Comparison of ENCODE assay signal across 12 cellular contexts in genomic region chr7:130957722-130958360, GRCh38.
DNase-seq lines count a peak whose midpoint lies in the region; ATAC-seq and TF ChIP-seq lines count a peak whose summit lies in the region.
"Had no signal": no experiment of that assay in that cellular context is flagged by ENCODE, and none has a peak within 500 bp of the region (broad histone marks: within the 10 kb centered on the region; RNA-seq: fewer than 3 reads in every experiment).

No MANE protein-coding gene starts in this region.

- no peak for TF ChIP-seq CTCF in HCT116 (IDR thresholded peaks at IDR 0.05 in 2 of 3, conservative IDR thresholded peaks at IDR 0.05 in 1 of 3; ENCODE audit: borderline replicate concordance in 1 of 3, insufficient read depth in 1 of 3, low read depth in 2 of 3, low read length in 2 of 3)

- no peak for DNase-seq in activated CD8-positive, alpha-beta memory T cell treated with anti-CD3 and anti-CD28 coated beads, Interleukin-2, amount 10 ng/mL, durations not matched to agents 7 days and 5 days
- no peak for DNase-seq in activated CD8-positive, alpha-beta memory T cell treated with anti-CD3 and anti-CD28 coated beads, Interleukin-2, amount 50 U/mL, for 48 hours
- no peak for DNase-seq in HCT116 (ENCODE audit: low read depth, low spot score)
- no peak for DNase-seq in activated CD8-positive, alpha-beta T cell treated with anti-CD3 and anti-CD28 coated beads, Interleukin-2, amount 10 ng/mL, durations not matched to agents 7 days and 5 days
- DNase-seq in effector CD4-positive, alpha-beta T cell = no peak
- no peak for DNase-seq in SW 1271 (lab: John Stamatoyannopoulos, UW)
- DNase-seq: caudate nucleus, left ventricle myocardium superior, NCI-H1105 treated with DMSO at 0.1 percent for 48 hours had no signal

- peaks cover 21 to 45% of the 10 kb centered on the region in 2 experiments for H3K36me3 ChIP-seq in HCT116 (ENCODE audit: control insufficient read depth in 1 of 2, insufficient read depth in 2 of 2, low read length in 2 of 2)
- H3K36me3 ChIP-seq: neural progenitor cell had no signal

- no peaks in the 10 kb centered on the region for H3K9me2 ChIP-seq in HCT116 (ENCODE audit: insufficient read depth)

- H3K9me3 Mint-ChIP-seq in activated CD8-positive, alpha-beta memory T cell treated with anti-CD3 and anti-CD28 coated beads, Interleukin-2, amount 10 ng/mL, durations not matched to agents 7 days and 5 days (ENCODE audit: low read depth) = no peaks in the 10 kb centered on the region
- H3K9me3 Mint-ChIP-seq in activated CD8-positive, alpha-beta T cell treated with anti-CD3 and anti-CD28 coated beads, Interleukin-2, amount 10 ng/mL, durations not matched to agents 7 days and 5 days (ENCODE audit: insufficient read depth) = no peaks in the 10 kb centered on the region
- H3K9me3 Mint-ChIP-seq: neural progenitor cell had no signal

- no peaks in the 10 kb centered on the region for H3K27me3 Mint-ChIP-seq in activated CD8-positive, alpha-beta memory T cell treated with anti-CD3 and anti-CD28 coated beads, Interleukin-2, amount 10 ng/mL, durations not matched to agents 7 days and 5 days
- H3K27me3 Mint-ChIP-seq in activated CD8-positive, alpha-beta T cell treated with anti-CD3 and anti-CD28 coated beads, Interleukin-2, amount 10 ng/mL, durations not matched to agents 7 days and 5 days (ENCODE audit: low read depth) = no peaks in the 10 kb centered on the region

- H3K27me3 ChIP-seq in HCT116 (ENCODE audit: insufficient read depth, low read length) = no peaks in the 10 kb centered on the region
- H3K27me3 ChIP-seq: neural progenitor cell had no signal

- ATAC-seq in activated CD8-positive, alpha-beta memory T cell treated with anti-CD3 and anti-CD28 coated beads, Interleukin-2, amount 10 ng/mL, durations not matched to agents 7 days and 5 days = no peak
- ATAC-seq in HCT116 (no peak), HG02840 (IDR thresholded peaks at IDR 0.05; ENCODE audit: low FRiP score, unreplicated experiment) (no peak)
- ATAC-seq in activated CD8-positive, alpha-beta T cell treated with anti-CD3 and anti-CD28 coated beads, Interleukin-2, amount 10 ng/mL, durations not matched to agents 7 days and 5 days = no peak
- ATAC-seq: left ventricle myocardium superior had no signal

- POLR2A ChIA-PET in HCT116 (lab: Charles Lee) = interaction anchor here (0.9 to 4.1 kb wide), 3 partner anchors 10 to 55 kb away, joined by 3 to 21 read pairs (median 3); no protein-coding TSS in a partner anchor
- POLR2A ChIA-PET in activated CD8-positive, alpha-beta T cell treated with anti-CD3 and anti-CD28 coated beads, Interleukin-2, amount 10 ng/mL, durations not matched to agents 7 days and 5 days (lab: Charles Lee) = interaction anchor here (0.6 to 7.7 kb wide), 14 partner anchors 11 to 481 kb away, joined by 3 to 105 read pairs (median 5); no protein-coding TSS in a partner anchor

- H3K9ac ChIP-seq in HCT116 (ENCODE audit: low read length) = peak overlapping the region; percentile 86; the same call in 1 of the 2 replicates
- H3K9ac ChIP-seq: neural progenitor cell had no signal

- no peak overlapping the region for H2AFZ ChIP-seq in HCT116 (ENCODE audit: low read depth, low read length, poor library complexity, severe bottlenecking)
- H2AFZ ChIP-seq: neural progenitor cell had no signal

- RAD21 ChIA-PET in HCT116 (lab: Charles Lee; ENCODE audit: low non-redundant PET in 1 of 2, low total read pairs in 2 of 2, uncharacterized antibody in 2 of 2, unreplicated experiment in 2 of 2) = no interaction called here

- no peaks in the 10 kb centered on the region for H4K20me1 ChIP-seq in HCT116 (ENCODE audit: insufficient read depth)

- CTCF ChIA-PET in activated CD8-positive, alpha-beta memory T cell treated with anti-CD3 and anti-CD28 coated beads, Interleukin-2, amount 10 ng/mL, durations not matched to agents 7 days and 5 days (lab: Charles Lee) = interaction anchor here (0.9 to 7.5 kb wide), 11 partner anchors 11 to 82 kb away, joined by 3 to 79 read pairs (median 7); no protein-coding TSS in a partner anchor
- CTCF ChIA-PET in HCT116 (lab: Charles Lee) = no interaction called here
- CTCF ChIA-PET in activated CD8-positive, alpha-beta T cell treated with anti-CD3 and anti-CD28 coated beads, Interleukin-2, amount 10 ng/mL, durations not matched to agents 7 days and 5 days (lab: Charles Lee) = interaction anchor here (1.3 to 7.2 kb wide), 11 partner anchors 9 to 83 kb away, joined by 4 to 68 read pairs (median 27); no protein-coding TSS in a partner anchor

- peaks cover 76% of the 10 kb centered on the region for H3K36me3 Mint-ChIP-seq in activated CD8-positive, alpha-beta memory T cell treated with anti-CD3 and anti-CD28 coated beads, Interleukin-2, amount 10 ng/mL, durations not matched to agents 7 days and 5 days
- peaks cover 72% of the 10 kb centered on the region for H3K36me3 Mint-ChIP-seq in activated CD8-positive, alpha-beta T cell treated with anti-CD3 and anti-CD28 coated beads, Interleukin-2, amount 10 ng/mL, durations not matched to agents 7 days and 5 days (ENCODE audit: low read depth)
- H3K36me3 Mint-ChIP-seq: neural progenitor cell had no signal

- no peak overlapping the region for H3K4me3 ChIP-seq in HCT116 (replicated peaks in 1 of 2; ENCODE audit: low read depth in 1 of 2, low read length in 2 of 2)
- peak overlapping the region in 1 of 7 experiments; percentile 8 for H3K4me3 ChIP-seq in skin epidermis
- H3K4me3 ChIP-seq: neural progenitor cell had no signal

- H3K27ac ChIP-seq in HCT116 (ENCODE audit: low read depth, low read length) = peak overlapping the region; percentile 91
- peak overlapping the region in 12 of 21 experiments; percentile 31 to 93 (median 76) for H3K27ac ChIP-seq in skin epidermis
- H3K27ac ChIP-seq: neural progenitor cell had no signal

- intact Hi-C loops in HCT116 (cut with micrococcal nuclease) = no loop called here

- H3K4me2 ChIP-seq in HCT116 (ENCODE audit: low read length) = peak overlapping the region; percentile 84; the same call in 1 of the 2 replicates
- H3K4me2 ChIP-seq: neural progenitor cell had no signal

- peaks cover 72 to 98% of the 10 kb centered on the region in 2 experiments for H3K4me1 ChIP-seq in HCT116 (ENCODE audit: control insufficient read depth in 1 of 2, insufficient read depth in 2 of 2, low read length in 2 of 2)
- H3K4me1 ChIP-seq: neural progenitor cell had no signal

- no peaks in the 10 kb centered on the region for H3K9me3 ChIP-seq in HCT116 (ENCODE audit: control insufficient read depth in 1 of 2, insufficient read depth in 1 of 2, low read depth in 1 of 2, low read length in 2 of 2)

- no peak for TF ChIP-seq RAD21 in HCT116 (IDR thresholded peaks at IDR 0.05; ENCODE audit: low read depth)

- H3K79me2 ChIP-seq in HCT116 (ENCODE audit: insufficient read depth, low read length) = peaks cover 100% of the 10 kb centered on the region

- peak overlapping the region; percentile 94 for H3K4me3 Mint-ChIP-seq in activated CD8-positive, alpha-beta memory T cell treated with anti-CD3 and anti-CD28 coated beads, Interleukin-2, amount 10 ng/mL, durations not matched to agents 7 days and 5 days
- peak overlapping the region; percentile 91 for H3K4me3 Mint-ChIP-seq in activated CD8-positive, alpha-beta T cell treated with anti-CD3 and anti-CD28 coated beads, Interleukin-2, amount 10 ng/mL, durations not matched to agents 7 days and 5 days
- H3K4me3 Mint-ChIP-seq: neural progenitor cell had no signal

- H3K4me1 Mint-ChIP-seq in activated CD8-positive, alpha-beta memory T cell treated with anti-CD3 and anti-CD28 coated beads, Interleukin-2, amount 10 ng/mL, durations not matched to agents 7 days and 5 days = peaks cover 63% of the 10 kb centered on the region
- peaks cover 71% of the 10 kb centered on the region for H3K4me1 Mint-ChIP-seq in activated CD8-positive, alpha-beta T cell treated with anti-CD3 and anti-CD28 coated beads, Interleukin-2, amount 10 ng/mL, durations not matched to agents 7 days and 5 days (ENCODE audit: low read depth)
- H3K4me1 Mint-ChIP-seq: neural progenitor cell had no signal

- H3K27ac Mint-ChIP-seq in activated CD8-positive, alpha-beta memory T cell treated with anti-CD3 and anti-CD28 coated beads, Interleukin-2, amount 10 ng/mL, durations not matched to agents 7 days and 5 days = peak overlapping the region; percentile 88
- H3K27ac Mint-ChIP-seq in activated CD8-positive, alpha-beta T cell treated with anti-CD3 and anti-CD28 coated beads, Interleukin-2, amount 10 ng/mL, durations not matched to agents 7 days and 5 days = peak overlapping the region; percentile 73
- H3K27ac Mint-ChIP-seq: neural progenitor cell had no signal

- BruUV-seq in HCT116 (replicated peaks; lab: Mats Ljungman, UMichigan) = no TSS peak

- TF ChIP-seq POLR2A in HCT116 (IDR thresholded peaks at IDR 0.05; ENCODE audit: borderline replicate concordance, extremely low read depth, insufficient read depth, insufficient read length) = no peak

TF ChIP-seq in HCT116, 20 proteins besides CTCF, POLR2A, EP300 and RAD21:
- TF ChIP-seq POLR2AphosphoS5 (IDR thresholded peaks at IDR 0.05; ENCODE audit: low read depth, low read length) = 0 out of 2 replicates have a peak, but pooled peaks have one; percentile 19
- TF ChIP-seq, protein P1, sequence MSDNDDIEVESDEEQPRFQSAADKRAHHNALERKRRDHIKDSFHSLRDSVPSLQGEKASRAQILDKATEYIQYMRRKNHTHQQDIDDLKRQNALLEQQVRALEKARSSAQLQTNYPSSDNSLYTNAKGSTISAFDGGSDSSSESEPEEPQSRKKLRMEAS (IDR thresholded peaks at IDR 0.05) = 0 out of 2 replicates have a peak, but pooled peaks have one; percentile 12
- no peak for TF ChIP-seq ZFX (IDR thresholded peaks at IDR 0.05)
